ENCODE assay signal across 16 cellular contexts in the genomic region with DNA sequence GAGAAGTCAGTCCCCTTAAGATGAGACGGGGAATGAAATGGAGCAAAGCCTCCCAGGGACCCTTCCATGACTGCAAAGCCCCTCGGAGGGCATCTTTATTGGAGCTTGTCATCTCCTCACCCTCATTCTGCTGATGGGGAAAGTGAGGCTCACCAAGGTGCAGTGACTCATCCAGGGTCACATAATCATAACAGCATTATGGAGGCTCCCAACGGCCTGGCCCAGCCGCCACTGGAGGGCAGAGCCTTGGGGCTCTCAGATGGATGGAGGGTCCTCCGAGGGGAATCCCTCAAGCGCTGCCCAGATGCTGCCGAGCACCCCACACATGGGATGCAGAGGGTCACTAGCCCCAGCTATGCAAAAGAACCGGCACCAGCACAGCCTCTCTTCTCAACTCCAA.
"Had no signal": no experiment of that assay in that cellular context is flagged by ENCODE, and none has a peak within 500 bp of the region (broad histone marks: within the 10 kb centered on the region; RNA-seq: fewer than 3 reads in every experiment).

No MANE protein-coding gene starts in this region.

- ATAC-seq: activated CD8-positive, alpha-beta memory T cell treated with anti-CD3 and anti-CD28 coated beads, Interleukin-2, amount 10 ng/mL, durations not matched to agents 7 days and 5 days; naive thymus-derived CD4-positive, alpha-beta T cell had no signal

- H3K27me3 ChIP-seq: neutrophil, spleen, upper lobe of right lung had no signal

- H3K27ac Mint-ChIP-seq: activated CD8-positive, alpha-beta memory T cell treated with anti-CD3 and anti-CD28 coated beads, Interleukin-2, amount 10 ng/mL, durations not matched to agents 7 days and 5 days; stimulated activated naive B cell treated with anti-CD40 and anti-IgM and Interleukin-4, amounts not matched to agents 10 μg/mL and 1 μg/mL and 100 μg/mL, for 72 hours had no signal

- H3K36me3 Mint-ChIP-seq: activated CD8-positive, alpha-beta memory T cell treated with anti-CD3 and anti-CD28 coated beads, Interleukin-2, amount 10 ng/mL, durations not matched to agents 7 days and 5 days; stimulated activated naive B cell treated with anti-CD40 and anti-IgM and Interleukin-4, amounts not matched to agents 10 μg/mL and 1 μg/mL and 100 μg/mL, for 72 hours had no signal

- H3K9me3 Mint-ChIP-seq: activated T-cell treated with anti-CD3 and anti-CD28 coated beads, Interleukin-2, amount 50 U/mL, for 24 hours; central memory CD8-positive, alpha-beta T cell; naive thymus-derived CD4-positive, alpha-beta T cell; stimulated activated naive B cell treated with anti-CD40 and anti-IgM and Interleukin-4, amounts not matched to agents 10 μg/mL and 1 μg/mL and 100 μg/mL, for 72 hours had no signal

- H3K9me3 ChIP-seq: neutrophil, spleen, upper lobe of right lung had no signal

- H3K27ac ChIP-seq: neutrophil, upper lobe of right lung had no signal

- H3K4me3 Mint-ChIP-seq: activated CD8-positive, alpha-beta memory T cell treated with anti-CD3 and anti-CD28 coated beads, Interleukin-2, amount 10 ng/mL, durations not matched to agents 7 days and 5 days; activated T-cell treated with anti-CD3 and anti-CD28 coated beads, Interleukin-2, amount 50 U/mL, for 24 hours; central memory CD8-positive, alpha-beta T cell; naive thymus-derived CD4-positive, alpha-beta T cell; stimulated activated naive B cell treated with anti-CD40 and anti-IgM and Interleukin-4, amounts not matched to agents 10 μg/mL and 1 μg/mL and 100 μg/mL, for 72 hours had no signal

- H3K36me3 ChIP-seq: neutrophil, spleen, upper lobe of right lung had no signal

- DNase-seq: activated CD4-positive, alpha-beta T cell treated with anti-CD3 and anti-CD28 coated beads, Interleukin-2, amount 50 U/mL, for 4 hours; activated CD8-positive, alpha-beta memory T cell treated with anti-CD3 and anti-CD28 coated beads, Interleukin-2, amount 10 ng/mL, durations not matched to agents 7 days and 5 days; activated gamma-delta T cell treated with Interleukin-2 at 50 U/mL for 16 hours; activated T-cell treated with anti-CD3 and anti-CD28 coated beads, Interleukin-2, amount 50 U/mL, for 24 hours; effector memory CD4-positive, alpha-beta T cell; erythroblast; left cardiac atrium; naive thymus-derived CD4-positive, alpha-beta T cell; stimulated activated CD4-positive, alpha-beta T cell treated with anti-CD3 and anti-CD28 coated beads, Interleukin-1b, Interleukin-23, amount 100 ng/mL, for 48 hours; stimulated activated naive B cell treated with anti-CD40 and anti-IgM and Interleukin-4, amounts not matched to agents 10 μg/mL and 1 μg/mL and 100 μg/mL, for 72 hours; T-helper 2 cell; upper lobe of right lung had no signal

- H3K4me3 ChIP-seq: lung, spleen, upper lobe of right lung had no signal

- H3K27me3 Mint-ChIP-seq: activated CD8-positive, alpha-beta memory T cell treated with anti-CD3 and anti-CD28 coated beads, Interleukin-2, amount 10 ng/mL, durations not matched to agents 7 days and 5 days; activated T-cell treated with anti-CD3 and anti-CD28 coated beads, Interleukin-2, amount 50 U/mL, for 24 hours; central memory CD8-positive, alpha-beta T cell; naive thymus-derived CD4-positive, alpha-beta T cell; stimulated activated naive B cell treated with anti-CD40 and anti-IgM and Interleukin-4, amounts not matched to agents 10 μg/mL and 1 μg/mL and 100 μg/mL, for 72 hours had no signal
